Comparison of ENCODE assay signal across 18 cellular contexts in genomic region chr4:48388504-48389154, GRCh38. TPM values are rescaled to one million over a fixed set of nuclear protein-coding genes. Genes with fewer than 3 reads are reported as not detected.
DNase-seq lines count a peak whose midpoint lies in the region; ATAC-seq, FAIRE-seq and TF ChIP-seq lines count a peak whose summit lies in the region.
"Had no signal": no experiment of that assay in that cellular context is flagged by ENCODE, and none has a peak within 500 bp of the region (broad histone marks: within the 10 kb centered on the region; RNA-seq: fewer than 3 reads in every experiment).

No MANE protein-coding gene starts in this region.

- H3K9me2 ChIP-seq in SK-N-SH: no peaks in the 10 kb centered on the region; the same call in 1 of the 2 replicates

- H3K9ac ChIP-seq in SK-N-SH: no peak overlapping the region

- intact Hi-C loops in left cardiac atrium (cut with DNase I): no loop called here

- H4K20me1 ChIP-seq in SK-N-SH (ENCODE audit: insufficient read depth): no peaks in the 10 kb centered on the region

- no peak for ATAC-seq in SK-N-SH treated with all-trans-retinoic acid at 6 μM for 48 hours
- ATAC-seq in left cardiac atrium: peak; percentile 44 to 94
- no peak for ATAC-seq in activated naive CD4-positive, alpha-beta T cell treated with anti-CD3 and anti-CD28 coated beads, Interleukin-2, amount 50 U/mL, for 72 hours
- ATAC-seq: A549; effector memory CD8-positive, alpha-beta T cell; HCT116 had no signal

- H3K27me3 ChIP-seq in SK-N-SH (ENCODE audit: insufficient read depth): no peaks in the 10 kb centered on the region
- H3K27me3 ChIP-seq in bronchial epithelial cell (ENCODE audit: control insufficient read depth, insufficient read depth, low read length): no peaks in the 10 kb centered on the region
- H3K27me3 ChIP-seq: neutrophil had no signal

- H3K36me3 ChIP-seq in SK-N-SH (replicated peaks in 1 of 2; ENCODE audit: control insufficient read depth in 1 of 2, insufficient read depth in 2 of 2, low read length in 1 of 2): peaks cover 53 to 54% of the 10 kb centered on the region in 2 experiments
- peaks cover 2% of the 10 kb centered on the region for H3K36me3 ChIP-seq in bronchial epithelial cell (ENCODE audit: control insufficient read depth, insufficient read depth, low read length)

- DNase-seq in SK-N-SH (no peak), bronchial epithelial cell (ENCODE audit: low read depth) (peak; percentile 54), left cardiac atrium (no peak), stromal cell of bone marrow (ENCODE audit: low read depth) (peak; percentile 28), NCI-H446 treated with DMSO at 0.1 percent for 48 hours (lab: John Stamatoyannopoulos, UW) (no peak), NCI-H446 (lab: John Stamatoyannopoulos, UW) (no peak)
- DNase-seq in activated naive CD4-positive, alpha-beta T cell treated with anti-CD3 and anti-CD28 coated beads, Interleukin-2, amount 50 U/mL, for 72 hours (ENCODE audit: low spot score in 2 of 2): no peak
- DNase-seq: effector memory CD8-positive, alpha-beta T cell; Kasumi-1; mammary epithelial cell; NCI-H187; SIG-M5; small intestine had no signal

- POLR2A ChIA-PET in SK-N-SH (lab: Yijun Ruan, JAX): no interaction called here

- no peaks in the 10 kb centered on the region for H3K9me3 Mint-ChIP-seq in activated naive CD4-positive, alpha-beta T cell treated with anti-CD3 and anti-CD28 coated beads, Interleukin-2, amount 50 U/mL, for 72 hours
- H3K9me3 Mint-ChIP-seq: activated T-helper 1 cell treated with anti-CD3 and anti-CD28 coated beads, Interleukin-12 subunit alpha, Interleukin-12 subunit beta, Interleukin-2, Interleukin-4 antibody, amounts not matched to agents 30 ng/mL and 10 ng/mL and 1 ng/mL, durations not matched to agents 14 hours and 24 hours and 36 hours; effector memory CD8-positive, alpha-beta T cell had no signal

- no peak overlapping the region for H3K4me2 ChIP-seq in SK-N-SH
- H3K4me2 ChIP-seq: A549 had no signal

- no peak for TF ChIP-seq EP300 in SK-N-SH (IDR thresholded peaks at IDR 0.05; ENCODE audit: borderline replicate concordance in 1 of 2, low read depth in 1 of 2, low read length in 1 of 2)

- no peaks in the 10 kb centered on the region for H3K9me3 ChIP-seq in SK-N-SH
- H3K9me3 ChIP-seq: A549, neutrophil had no signal

- no peak for TF ChIP-seq RAD21 in SK-N-SH (IDR thresholded peaks at IDR 0.05; ENCODE audit: low read length)

- H2AFZ ChIP-seq in SK-N-SH (ENCODE audit: low read depth): no peak overlapping the region

- H3K79me2 ChIP-seq in SK-N-SH (ENCODE audit: insufficient read depth): peaks cover 13% of the 10 kb centered on the region; the same call in 1 of the 2 replicates

- H3K27ac Mint-ChIP-seq in activated naive CD4-positive, alpha-beta T cell treated with anti-CD3 and anti-CD28 coated beads, Interleukin-2, amount 50 U/mL, for 72 hours: no peak overlapping the region
- H3K27ac Mint-ChIP-seq: activated T-helper 1 cell treated with anti-CD3 and anti-CD28 coated beads, Interleukin-12 subunit alpha, Interleukin-12 subunit beta, Interleukin-2, Interleukin-4 antibody, amounts not matched to agents 30 ng/mL and 10 ng/mL and 1 ng/mL, durations not matched to agents 14 hours and 24 hours and 36 hours had no signal

- CTCF ChIA-PET in SK-N-SH (lab: Yijun Ruan, JAX): no interaction called here

- no peaks in the 10 kb centered on the region for H3F3A ChIP-seq in SK-N-SH (replicated peaks; ENCODE audit: insufficient read depth)

- no peak overlapping the region for H3K4me3 ChIP-seq in SK-N-SH (ENCODE audit: low read depth in 2 of 2, low read length in 1 of 2)
- H3K4me3 ChIP-seq in bronchial epithelial cell (ENCODE audit: low read depth, low read length): no peak overlapping the region
- H3K4me3 ChIP-seq: A549 had no signal

- peak overlapping the region in 1 of 2 experiments; percentile 24; a peak in 1 of 4 replicates for H3K27ac ChIP-seq in SK-N-SH (ENCODE audit: low read depth in 2 of 2, low read length in 1 of 2)
- H3K27ac ChIP-seq: A549, neutrophil had no signal

- FAIRE-seq in bronchial epithelial cell (lab: Jason Lieb, UNC): no peak
- FAIRE-seq: A549, small intestine had no signal

- TF ChIP-seq CTCF in SK-N-SH (IDR thresholded peaks at IDR 0.05): no peak
- no peak for TF ChIP-seq CTCF in bronchial epithelial cell (IDR thresholded peaks at IDR 0.05; ENCODE audit: insufficient read depth, low read length, severe bottlenecking)

- whole genome bisulfite sequencing in SK-N-SH (ENCODE audit: low lambda C conversion rate): 93% methylated on average over 2 of the region's 2 CpGs

- peaks cover 0 to 13% of the 10 kb centered on the region in 2 experiments; a peak in 2 of 4 replicates for H3K4me1 ChIP-seq in SK-N-SH (ENCODE audit: control insufficient read depth in 1 of 2, insufficient read depth in 2 of 2, low read depth in 1 of 2, low read length in 1 of 2)
- H3K4me1 ChIP-seq: A549 had no signal

- H3K36me3 Mint-ChIP-seq in activated naive CD4-positive, alpha-beta T cell treated with anti-CD3 and anti-CD28 coated beads, Interleukin-2, amount 50 U/mL, for 72 hours: peaks cover 0 to 8% of the 10 kb centered on the region in 2 donors

TF ChIP-seq in SK-N-SH treated with all-trans-retinoic acid at 6 μM for 48 hours, 23 proteins besides CTCF, POLR2A, EP300 and RAD21 (continues in another document):
- 0 out of 2 replicates have a peak, but pooled peaks have one; percentile 19 for TF ChIP-seq CREB5 (CRISPR knock-in tag; IDR thresholded peaks at IDR 0.05; ENCODE audit: low read depth)
- TF ChIP-seq GLIS3 (CRISPR knock-in tag; IDR thresholded peaks at IDR 0.05): no peak
- TF ChIP-seq ZNF8 (CRISPR knock-in tag; IDR thresholded peaks at IDR 0.05): no peak
- TF ChIP-seq BACH2 (CRISPR knock-in tag; IDR thresholded peaks at IDR 0.05; ENCODE audit: borderline replicate concordance): no peak
- no peak for TF ChIP-seq ARNTL (CRISPR knock-in tag; IDR thresholded peaks at IDR 0.05; ENCODE audit: borderline replicate concordance, low read depth)

TF ChIP-seq in SK-N-SH, 30 proteins besides CTCF, POLR2A, EP300 and RAD21:
- TF ChIP-seq, protein P1, sequence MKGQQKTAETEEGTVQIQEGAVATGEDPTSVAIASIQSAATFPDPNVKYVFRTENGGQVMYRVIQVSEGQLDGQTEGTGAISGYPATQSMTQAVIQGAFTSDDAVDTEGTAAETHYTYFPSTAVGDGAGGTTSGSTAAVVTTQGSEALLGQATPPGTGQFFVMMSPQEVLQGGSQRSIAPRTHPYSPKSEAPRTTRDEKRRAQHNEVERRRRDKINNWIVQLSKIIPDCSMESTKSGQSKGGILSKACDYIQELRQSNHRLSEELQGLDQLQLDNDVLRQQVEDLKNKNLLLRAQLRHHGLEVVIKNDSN (IDR thresholded peaks at IDR 0.05; ENCODE audit: borderline replicate concordance, low read depth): no peak
- TF ChIP-seq FOSL2 (IDR thresholded peaks at IDR 0.05; ENCODE audit: borderline replicate concordance, low read depth) (no peak), RXRA (IDR thresholded peaks at IDR 0.05; ENCODE audit: borderline replicate concordance, low read depth) (no peak), IRF3 (IDR thresholded peaks at IDR 0.05; ENCODE audit: low read depth, low read length) (no peak), EZH2phosphoT487 (IDR thresholded peaks at IDR 0.05; ENCODE audit: borderline replicate concordance, low read depth) (no peak), JUND (IDR thresholded peaks at IDR 0.05) (no peak), YY1 (IDR thresholded peaks at IDR 0.05; ENCODE audit: low read depth) (no peak), MEF2A (IDR thresholded peaks at IDR 0.05; ENCODE audit: borderline replicate concordance, low read depth) (no peak), FOXJ3 (CRISPR knock-in tag; IDR thresholded peaks at IDR 0.05) (no peak), FOXM1 (IDR thresholded peaks at IDR 0.05; ENCODE audit: low read depth) (no peak), RCOR1 (IDR thresholded peaks at IDR 0.05; ENCODE audit: low read length) (no peak), RFX5 (IDR thresholded peaks at IDR 0.05; ENCODE audit: low read length) (no peak), TCF12 (IDR thresholded peaks at IDR 0.05) (no peak), NFIC (IDR thresholded peaks at IDR 0.05; ENCODE audit: borderline replicate concordance) (no peak), SIN3A (IDR thresholded peaks at IDR 0.05; ENCODE audit: borderline replicate concordance, low read depth, low read length) (no peak), TAF1 (IDR thresholded peaks at IDR 0.05; ENCODE audit: borderline replicate concordance, low read depth, low read length) (no peak)
- TF ChIP-seq, protein P2, sequence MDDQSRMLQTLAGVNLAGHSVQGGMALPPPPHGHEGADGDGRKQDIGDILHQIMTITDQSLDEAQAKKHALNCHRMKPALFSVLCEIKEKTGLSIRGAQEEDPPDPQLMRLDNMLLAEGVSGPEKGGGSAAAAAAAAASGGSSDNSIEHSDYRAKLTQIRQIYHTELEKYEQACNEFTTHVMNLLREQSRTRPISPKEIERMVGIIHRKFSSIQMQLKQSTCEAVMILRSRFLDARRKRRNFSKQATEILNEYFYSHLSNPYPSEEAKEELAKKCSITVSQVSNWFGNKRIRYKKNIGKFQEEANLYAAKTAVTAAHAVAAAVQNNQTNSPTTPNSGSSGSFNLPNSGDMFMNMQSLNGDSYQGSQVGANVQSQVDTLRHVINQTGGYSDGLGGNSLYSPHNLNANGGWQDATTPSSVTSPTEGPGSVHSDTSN (IDR thresholded peaks at IDR 0.05): no peak

RNA-seq across cellular contexts. Expression of gene SLAIN2, which starts 47.3 kb away (rescaled TPM):
- polyA plus RNA-seq in SK-N-SH (2012; rRNA removed): 16.2 and 17.0 TPM in 2 replicates
- 22.6 and 25.7 TPM in 2 replicates for polyA plus RNA-seq in SK-N-SH (2012; cell fraction: cytosol; rRNA removed)
- 11.0 and 21.0 TPM in 2 replicates for polyA plus RNA-seq in SK-N-SH (2012; cell fraction: nucleus; rRNA removed)
- total RNA-seq in bronchial epithelial cell: 28.7 and 30.3 TPM in 2 replicates
- total RNA-seq in left cardiac atrium: 100 to 1,000 TPM; 104 to 108 TPM
- total RNA-seq in activated naive CD4-positive, alpha-beta T cell treated with anti-CD3 and anti-CD28 coated beads, Interleukin-2, amount 50 U/mL, for 72 hours: 10 to 100 TPM; 42.7 to 59.2 TPM

Comparison
In these comparisons a context has a peak if more than half of its experiments do, and no peak if none do; other contexts are left out.
1. ATAC-seq: peak in left cardiac atrium (2 of 2); none in SK-N-SH treated with all-trans-retinoic acid at 6 μM for 48 hours (single experiment) and activated naive CD4-positive, alpha-beta T cell treated with anti-CD3 and anti-CD28 coated beads, Interleukin-2, amount 50 U/mL, for 72 hours (0 of 2).
2. DNase-seq: peak in bronchial epithelial cell (single experiment) and stromal cell of bone marrow (single experiment); none in SK-N-SH (single experiment), left cardiac atrium (single experiment), activated naive CD4-positive, alpha-beta T cell treated with anti-CD3 and anti-CD28 coated beads, Interleukin-2, amount 50 U/mL, for 72 hours (0 of 2), NCI-H446 treated with DMSO at 0.1 percent for 48 hours (single experiment) and NCI-H446 (0 of 2).